In genomic region chr20:25125636-25126035, GRCh38 we compare ENCODE assay signal across 33 cellular contexts. TPM values are rescaled to one million over a fixed set of nuclear protein-coding genes. Genes with fewer than 3 reads are reported as not detected.
"Had no signal": no experiment of that assay in that cellular context is flagged by ENCODE, and none has a peak within 500 bp of the region (broad histone marks: within the 10 kb centered on the region; RNA-seq: fewer than 3 reads in every experiment).

No MANE protein-coding gene starts in this region.

- ATAC-seq: left colon; left lung; mucosa of descending colon; naive thymus-derived CD4-positive, alpha-beta T cell; natural killer cell treated with Interleukin-12 subunit alpha and Interleukin-12 subunit beta and Interleukin-15 and Interleukin-18, amount 100 ng/mL, for 72 hours; right cardiac atrium; stimulated activated effector memory CD8-positive, alpha-beta T cell treated with anti-CD3 and anti-CD28 coated beads, Interleukin-12 subunit alpha, Interleukin-12 subunit beta, amount 100 ng/mL, for 72 hours; upper lobe of right lung had no signal

- H3K27ac ChIP-seq: left lung, ovary, sigmoid colon, spleen, suprapubic skin, thoracic aorta, tibial artery, upper lobe of right lung had no signal

- H3K27me3 ChIP-seq: ovary, sigmoid colon, suprapubic skin, upper lobe of right lung had no signal

- H3K9me3 ChIP-seq: mucosa of descending colon, ovary, sigmoid colon, suprapubic skin, thoracic aorta, tibial artery, upper lobe of right lung had no signal

- FAIRE-seq: islet of Langerhans, kidney, small intestine, urothelium cell line had no signal

- DNase-seq: hypothalamus; immature natural killer cell; kidney; left colon; left lung; mesendoderm; midbrain; mucosa of descending colon; naive thymus-derived CD4-positive, alpha-beta T cell; ovary; right cardiac atrium; sigmoid colon; small intestine; spleen; stimulated activated CD4-positive, alpha-beta T cell treated with anti-CD3 and anti-CD28 coated beads, Interleukin-4, amount 100 ng/mL, for 24 hours; stimulated activated naive CD4-positive, alpha-beta T cell; tibial artery; trophoblast cell; upper lobe of right lung had no signal

- H3K4me1 ChIP-seq: left lung, sigmoid colon, spleen, suprapubic skin, tibial artery, upper lobe of right lung had no signal

- H3K4me3 ChIP-seq: left lung, lung, mucosa of descending colon, ovary, sigmoid colon, spleen, suprapubic skin, thoracic aorta, tibial artery, upper lobe of right lung had no signal

- H3K36me3 ChIP-seq: left lung, ovary, sigmoid colon, spleen, suprapubic skin, thoracic aorta, tibial artery, upper lobe of right lung had no signal

RNA-seq across cellular contexts. Expression of gene VSX1, which starts 43.7 kb away (rescaled TPM):
- total RNA-seq: left colon; left lung; lower leg skin; lung; myocyte; naive thymus-derived CD4-positive, alpha-beta T cell; natural killer cell treated with Interleukin-12 subunit alpha and Interleukin-12 subunit beta and Interleukin-15 and Interleukin-18, amount 100 ng/mL, for 72 hours; omental fat pad; progenitor cell of endocrine pancreas; pulmonary artery endothelial cell; renal cortical epithelial cell; sigmoid colon; spleen; subcutaneous adipose tissue; suprapubic skin; thoracic aorta; upper lobe of right lung had no signal
